In genomic region chr4:40211224-40212185, GRCh38 we compare ENCODE assay signal across 13 cellular contexts. TPM values are rescaled to one million over a fixed set of nuclear protein-coding genes. Genes with fewer than 3 reads are reported as not detected.
A peak's percentile ranks its signal among the peaks of the same experiment; 100 is the strongest.
DNase-seq lines count a peak whose midpoint lies in the region; ATAC-seq, FAIRE-seq and TF ChIP-seq lines count a peak whose summit lies in the region.
"Had no signal": no experiment of that assay in that cellular context is flagged by ENCODE, and none has a peak within 500 bp of the region (broad histone marks: within the 10 kb centered on the region; RNA-seq: fewer than 3 reads in every experiment).

No MANE protein-coding gene starts in this region.

- TF ChIP-seq CTCF in mucosa of descending colon (IDR thresholded peaks at IDR 0.05) = no peak

- peak; percentile 49 for FAIRE-seq in G401.6 (lab: Jason Lieb, UNC)
- no peak for FAIRE-seq in RCC 7860 (lab: Jason Lieb, UNC)

- no peak for DNase-seq in Karpas-422
- no peak for DNase-seq in activated naive CD8-positive, alpha-beta T cell treated with anti-CD3 and anti-CD28 coated beads for 36 hours
- peak in 1 of 9 donors; percentile 43 for DNase-seq in naive thymus-derived CD4-positive, alpha-beta T cell
- DNase-seq in NCI-H1417 treated with DMSO at 0.1 percent for 48 hours (lab: John Stamatoyannopoulos, UW) = no peak
- DNase-seq in RCC 7860 (ENCODE audit: low spot score) = no peak
- DNase-seq in amygdala (lab: John Stamatoyannopoulos, UW) = no peak
- DNase-seq in mucosa of descending colon = no peak
- DNase-seq: activated CD8-positive, alpha-beta memory T cell treated with anti-CD3 and anti-CD28 coated beads for 24 hours; KBM-7; NCI-H1930; stimulated activated CD4-positive, alpha-beta T cell treated with anti-CD3 and anti-CD28 coated beads, Interleukin-12 subunit alpha, Interleukin-12 subunit beta, amount 100 ng/mL, for 4 hours had no signal

- H3K4me1 Mint-ChIP-seq in activated naive CD8-positive, alpha-beta T cell treated with anti-CD3 and anti-CD28 coated beads for 36 hours = peaks cover 83% of the 10 kb centered on the region
- peaks cover 67 to 95% (median 85%) of the 10 kb centered on the region in 7 donors for H3K4me1 Mint-ChIP-seq in naive thymus-derived CD4-positive, alpha-beta T cell

- H3K4me3 Mint-ChIP-seq in activated naive CD8-positive, alpha-beta T cell treated with anti-CD3 and anti-CD28 coated beads for 36 hours = peak overlapping the region; percentile 82
- peak overlapping the region; percentile 60 to 100 (median 76) for H3K4me3 Mint-ChIP-seq in naive thymus-derived CD4-positive, alpha-beta T cell
- H3K4me3 Mint-ChIP-seq: type B pancreatic cell had no signal

- H3K9me3 Mint-ChIP-seq in activated naive CD8-positive, alpha-beta T cell treated with anti-CD3 and anti-CD28 coated beads for 36 hours = no peaks in the 10 kb centered on the region
- H3K9me3 Mint-ChIP-seq in naive thymus-derived CD4-positive, alpha-beta T cell = no peaks in the 10 kb centered on the region

- peak overlapping the region; percentile 48 for H3K27ac ChIP-seq in Karpas-422 (ENCODE audit: low read length)
- peak overlapping the region; percentile 100 for H3K27ac ChIP-seq in naive thymus-derived CD4-positive, alpha-beta T cell (ENCODE audit: low read depth, low read length)

- H3K79me2 ChIP-seq in Karpas-422 (ENCODE audit: low read length) = peaks cover 100% of the 10 kb centered on the region

- no peak overlapping the region for H2AFZ ChIP-seq in Karpas-422 (ENCODE audit: low read length)

- no peaks in the 10 kb centered on the region for H3K9me2 ChIP-seq in Karpas-422 (replicated peaks; ENCODE audit: insufficient read depth, low read length)

- no peak overlapping the region for H3K9ac ChIP-seq in Karpas-422 (ENCODE audit: low read length)

- POLR2A ChIA-PET in naive thymus-derived CD4-positive, alpha-beta T cell (lab: Charles Lee) = interaction anchor here (0.6 to 13.3 kb wide), 17 partner anchors 9 to 110 kb away, joined by 3 to 238 read pairs (median 5); partner anchors contain the start of gene RHOH

- peak overlapping the region; percentile 93 for H3K27ac Mint-ChIP-seq in activated naive CD8-positive, alpha-beta T cell treated with anti-CD3 and anti-CD28 coated beads for 36 hours
- peak overlapping the region; percentile 79 to 99 (median 94) for H3K27ac Mint-ChIP-seq in naive thymus-derived CD4-positive, alpha-beta T cell
- H3K27ac Mint-ChIP-seq: type B pancreatic cell had no signal

- intact Hi-C loops in naive thymus-derived CD4-positive, alpha-beta T cell (cut with micrococcal nuclease) = no loop called here
- intact Hi-C loops in mucosa of descending colon (cut with DNase I, micrococcal nuclease) = no loop called here

- H3K36me3 Mint-ChIP-seq in activated naive CD8-positive, alpha-beta T cell treated with anti-CD3 and anti-CD28 coated beads for 36 hours = peaks cover 85% of the 10 kb centered on the region
- H3K36me3 Mint-ChIP-seq in naive thymus-derived CD4-positive, alpha-beta T cell = peaks cover 8 to 70% (median 61%) of the 10 kb centered on the region in 5 donors
- H3K36me3 Mint-ChIP-seq: type B pancreatic cell had no signal

- no peaks in the 10 kb centered on the region for H3K27me3 ChIP-seq in Karpas-422 (ENCODE audit: low read length)
- H3K27me3 ChIP-seq in naive thymus-derived CD4-positive, alpha-beta T cell (ENCODE audit: control insufficient read depth in 2 of 2, insufficient read depth in 2 of 2, low read length in 2 of 2) = no peaks in the 10 kb centered on the region

- no peaks in the 10 kb centered on the region for H3K27me3 Mint-ChIP-seq in activated naive CD8-positive, alpha-beta T cell treated with anti-CD3 and anti-CD28 coated beads for 36 hours
- H3K27me3 Mint-ChIP-seq in naive thymus-derived CD4-positive, alpha-beta T cell = no peaks in the 10 kb centered on the region
- H3K27me3 Mint-ChIP-seq: type B pancreatic cell had no signal

- H3K4me1 ChIP-seq in Karpas-422 (ENCODE audit: low read length) (peaks cover 81% of the 10 kb centered on the region), mucosa of descending colon (ENCODE audit: low read depth) (no peaks in the 10 kb centered on the region)
- H3K4me1 ChIP-seq in naive thymus-derived CD4-positive, alpha-beta T cell (ENCODE audit: control insufficient read depth in 2 of 2, insufficient read depth in 2 of 2, low read length in 2 of 2) = peaks cover 62 to 77% of the 10 kb centered on the region in 2 donors

- peak overlapping the region; percentile 2 for H3K4me2 ChIP-seq in Karpas-422 (ENCODE audit: low read depth, low read length, poor library complexity, severe bottlenecking)

- H3K36me3 ChIP-seq in Karpas-422 (ENCODE audit: insufficient read depth, low read length) = peaks cover 49% of the 10 kb centered on the region
- H3K36me3 ChIP-seq in naive thymus-derived CD4-positive, alpha-beta T cell (ENCODE audit: control insufficient read depth in 2 of 3, insufficient read depth in 3 of 3, low read length in 3 of 3) = peaks cover 13 to 20% (median 16%) of the 10 kb centered on the region in 3 experiments
- H3K36me3 ChIP-seq in mucosa of descending colon (ENCODE audit: low read depth) = no peaks in the 10 kb centered on the region

- no peaks in the 10 kb centered on the region for H3K9me3 ChIP-seq in Karpas-422 (ENCODE audit: low read length)
- no peaks in the 10 kb centered on the region for H3K9me3 ChIP-seq in naive thymus-derived CD4-positive, alpha-beta T cell (ENCODE audit: control insufficient read depth in 2 of 3, low read length in 3 of 3)
- no peaks in the 10 kb centered on the region for H3K9me3 ChIP-seq in mucosa of descending colon

- no peak for ATAC-seq in naive thymus-derived CD4-positive, alpha-beta T cell
- ATAC-seq in mucosa of descending colon = no peak

- H4K20me1 ChIP-seq in Karpas-422 (ENCODE audit: insufficient read depth, low read depth, low read length) = peaks cover 8% of the 10 kb centered on the region; the same call in 1 of the 2 replicates

- H3K4me3 ChIP-seq in Karpas-422 (ENCODE audit: low read length) (no peak overlapping the region), mucosa of descending colon (no peak overlapping the region)
- H3K4me3 ChIP-seq in naive thymus-derived CD4-positive, alpha-beta T cell (ENCODE audit: low read length) = peak overlapping the region; percentile 41

- CTCF ChIA-PET in naive thymus-derived CD4-positive, alpha-beta T cell (lab: Charles Lee) = interaction anchor here (0.8 to 1.9 kb wide), 8 partner anchors 15 to 114 kb away, joined by 3 to 8 read pairs (median 5); partner anchors contain the start of gene RHOH

RNA-seq across cellular contexts. Expression of gene RHOH, which starts 14.7 kb away (rescaled TPM):
- total RNA-seq in Karpas-422 (2014; rRNA removed; shearing (Covaris generic); ENCODE audit: low replicate concordance) = 39.5 and 68.4 TPM in 2 replicates
- 100 to 1,000 TPM; 112 to 114 TPM for total RNA-seq in activated naive CD8-positive, alpha-beta T cell treated with anti-CD3 and anti-CD28 coated beads for 36 hours
- total RNA-seq in naive thymus-derived CD4-positive, alpha-beta T cell = 100 to 1,000 TPM; 160 to 370 (median 250) TPM
- 100 to 1,000 TPM; 393 to 479 TPM for polyA plus RNA-seq in naive thymus-derived CD4-positive, alpha-beta T cell
- total RNA-seq in mucosa of descending colon = 1 to 10 TPM; 1.9 to 5.8 (median 2.8) TPM
